13 cellular contexts compared by ENCODE assay signal in genomic region chr4:92047209-92047877, GRCh38.
A peak's percentile ranks its signal among the peaks of the same experiment; 100 is the strongest.
DNase-seq lines count a peak whose midpoint lies in the region; ATAC-seq, FAIRE-seq and TF ChIP-seq lines count a peak whose summit lies in the region.
"Had no signal": no experiment of that assay in that cellular context is flagged by ENCODE, and none has a peak within 500 bp of the region (broad histone marks: within the 10 kb centered on the region; RNA-seq: fewer than 3 reads in every experiment).

No MANE protein-coding gene starts in this region.

- H3K4me1 ChIP-seq in RWPE2 (ENCODE audit: insufficient read depth, poor library complexity, severe bottlenecking) (no peaks in the 10 kb centered on the region), Peyer's patch (no peaks in the 10 kb centered on the region)
- H3K4me1 ChIP-seq: heart right ventricle, SJCRH30 had no signal

- no peaks in the 10 kb centered on the region for H3K27me3 ChIP-seq in RWPE2 (ENCODE audit: insufficient read depth, poor library complexity, severe bottlenecking)
- H3K27me3 ChIP-seq in Peyer's patch: no peaks in the 10 kb centered on the region
- H3K27me3 ChIP-seq: SJCRH30 had no signal

- H3K27ac ChIP-seq in RWPE2 (ENCODE audit: poor library complexity, severe bottlenecking) (no peak overlapping the region), Peyer's patch (no peak overlapping the region)
- H3K27ac ChIP-seq: heart right ventricle, SJCRH30 had no signal

- no peaks in the 10 kb centered on the region for H3K9me3 ChIP-seq in RWPE2 (ENCODE audit: severe bottlenecking)
- H3K9me3 ChIP-seq in Peyer's patch: no peaks in the 10 kb centered on the region
- H3K9me3 ChIP-seq: SJCRH30 had no signal

- FAIRE-seq in frontal cortex (lab: Jason Lieb, UNC): no peak

- ATAC-seq in RWPE2 (ENCODE audit: low read depth): peak; percentile 35; the same call in 1 of the 3 replicates
- ATAC-seq: effector memory CD8-positive, alpha-beta T cell had no signal

- intact Hi-C loops in posterior vena cava (cut with DNase I): no loop called here

- no peak for TF ChIP-seq POLR2A in Peyer's patch (IDR thresholded peaks at IDR 0.05)

- no peak overlapping the region for H3K4me3 ChIP-seq in RWPE2 (ENCODE audit: severe bottlenecking)
- no peak overlapping the region for H3K4me3 ChIP-seq in fibroblast of pulmonary artery (replicated peaks; ENCODE audit: low read depth, low read length)
- H3K4me3 ChIP-seq in Peyer's patch: no peak overlapping the region
- H3K4me3 ChIP-seq: heart right ventricle, SJCRH30 had no signal

- peak; percentile 26 for TF ChIP-seq CTCF in RWPE2 (IDR thresholded peaks at IDR 0.05; ENCODE audit: poor library complexity, severe bottlenecking)
- peak; percentile 63 for TF ChIP-seq CTCF in fibroblast of pulmonary artery (IDR thresholded peaks at IDR 0.05; ENCODE audit: low read length, missing control alignments)
- TF ChIP-seq CTCF in Peyer's patch (IDR thresholded peaks at IDR 0.05): peak in 3 of 6 experiments; percentile 36 to 47 (median 36)

- DNase-seq in NCI-H526 (lab: John Stamatoyannopoulos, UW): peak; percentile 11 to 47
- no peak for DNase-seq in NCI-H526 treated with DMSO at 0.1 percent for 48 hours (lab: John Stamatoyannopoulos, UW)
- no peak for DNase-seq in RWPE2 (ENCODE audit: low spot score)
- DNase-seq in fibroblast of pulmonary artery (ENCODE audit: low read depth): peak; percentile 91
- DNase-seq in retina: peak; percentile 13
- DNase-seq in Peyer's patch: no peak
- no peak for DNase-seq in frontal cortex (ENCODE audit: low spot score in 2 of 2)
- no peak for DNase-seq in posterior vena cava (ENCODE audit: low spot score)
- DNase-seq: amniotic stem cell; effector memory CD8-positive, alpha-beta T cell; heart right ventricle; nucleus accumbens had no signal

- H3K36me3 ChIP-seq in RWPE2 (ENCODE audit: low read depth) (no peaks in the 10 kb centered on the region), Peyer's patch (no peaks in the 10 kb centered on the region)
- H3K36me3 ChIP-seq: heart right ventricle, SJCRH30 had no signal

Comparison
In these comparisons a context has a peak if more than half of its experiments do, and no peak if none do; other contexts are left out.
1. DNase-seq: peak in NCI-H526 (2 of 2), fibroblast of pulmonary artery (single experiment) and retina (single experiment); none in NCI-H526 treated with DMSO at 0.1 percent for 48 hours (single experiment), RWPE2 (single experiment), Peyer's patch (0 of 3), frontal cortex (0 of 2) and posterior vena cava (single experiment).